ENCODE assay signal across 1 cellular context in genomic region chr2:216644846-216645635, GRCh38.
TF ChIP-seq lines count a peak whose summit lies in the region.

No MANE protein-coding gene starts in this region.

TF ChIP-seq in K562, 482 proteins besides CTCF, POLR2A, EP300 and RAD21:
- TF ChIP-seq RFX1 (IDR thresholded peaks at IDR 0.05) (peak; percentile 65), FOS (IDR thresholded peaks at IDR 0.05; ENCODE audit: extremely low read depth, insufficient read length) (no peak), ZNF830 (CRISPR knock-in tag; IDR thresholded peaks at IDR 0.05) (no peak), KLF16 (IDR thresholded peaks at IDR 0.05) (no peak), ESRRB (CRISPR knock-in tag; IDR thresholded peaks at IDR 0.05; ENCODE audit: borderline replicate concordance) (no peak), FOXA3 (CRISPR knock-in tag; conservative IDR thresholded peaks at IDR 0.05 in 1 of 2, IDR thresholded peaks at IDR 0.05 in 1 of 2) (peak; percentile 79 to 87; a peak in 3 of 4 replicates), MEIS2 (IDR thresholded peaks at IDR 0.05; ENCODE audit: partially characterized antibody) (peak; percentile 11), ZC3H8 (IDR thresholded peaks at IDR 0.05) (no peak), ZNF224 (CRISPR knock-in tag; IDR thresholded peaks at IDR 0.05) (no peak), TFE3 (CRISPR knock-in tag; IDR thresholded peaks at IDR 0.05) (no peak), SFPQ (IDR thresholded peaks at IDR 0.05; ENCODE audit: low read depth, low read length) (no peak), POLR2AphosphoS2 (IDR thresholded peaks at IDR 0.05; ENCODE audit: low read length) (no peak), POLR2AphosphoS5 (IDR thresholded peaks at IDR 0.05; ENCODE audit: control insufficient read depth, insufficient read depth, low read depth, low read length) (no peak), RERE (CRISPR knock-in tag; IDR thresholded peaks at IDR 0.05; ENCODE audit: borderline replicate concordance) (no peak), ZNF77 (CRISPR knock-in tag; IDR thresholded peaks at IDR 0.05) (no peak), TEAD4 (IDR thresholded peaks at IDR 0.05; ENCODE audit: low read length) (no peak), TEAD4 (CRISPR knock-in tag; IDR thresholded peaks at IDR 0.05; ENCODE audit: borderline replicate concordance) (no peak)
